Comparison of ENCODE assay signal across 13 cellular contexts in the genomic region with DNA sequence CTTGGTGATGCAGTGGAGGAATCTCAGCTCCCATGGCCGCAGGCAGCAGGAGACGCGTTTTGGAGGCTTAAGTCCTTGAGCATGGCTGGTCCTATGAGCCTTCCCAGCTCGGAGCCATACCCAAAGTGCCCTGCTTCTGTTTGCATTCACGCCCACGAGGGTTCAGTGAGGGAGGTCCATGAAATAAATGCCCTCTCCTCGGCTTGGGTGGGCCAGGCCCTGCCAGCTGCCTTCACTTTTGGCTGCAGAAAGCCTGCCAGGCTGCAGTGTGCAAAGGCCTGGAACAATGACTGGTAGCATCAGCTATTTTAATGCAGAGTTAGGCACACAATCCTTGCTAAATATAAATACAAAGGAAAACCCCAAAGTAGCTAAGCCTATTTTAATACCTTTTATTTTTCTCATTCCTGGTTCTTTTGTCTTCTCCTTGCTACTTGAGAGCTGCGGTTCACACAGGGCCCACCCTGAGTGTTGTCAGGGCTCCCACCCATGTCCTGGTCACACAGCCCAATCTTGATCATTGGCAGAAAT. TPM values are rescaled to one million over a fixed set of nuclear protein-coding genes. Genes with fewer than 3 reads are reported as not detected.
DNase-seq lines count a peak whose midpoint lies in the region; ATAC-seq and TF ChIP-seq lines count a peak whose summit lies in the region.
"Had no signal": no experiment of that assay in that cellular context is flagged by ENCODE, and none has a peak within 500 bp of the region (broad histone marks: within the 10 kb centered on the region; RNA-seq: fewer than 3 reads in every experiment).

No MANE protein-coding gene starts in this region.

- CTCF ChIA-PET in activated naive CD4-positive, alpha-beta T cell treated with anti-CD3 and anti-CD28 coated beads, Interleukin-2, amount 10 ng/mL, durations not matched to agents 7 days and 5 days (lab: Charles Lee), result interaction anchor here (0.9 to 3.4 kb wide), 4 partner anchors 9 to 85 kb away, joined by 4 to 16 read pairs (median 7); no protein-coding TSS in a partner anchor

- H3K4me1 Mint-ChIP-seq in activated naive CD4-positive, alpha-beta T cell treated with anti-CD3 and anti-CD28 coated beads, Interleukin-2, amount 10 ng/mL, durations not matched to agents 7 days and 5 days, result peaks cover 18% of the 10 kb centered on the region

- DNase-seq in activated naive CD4-positive, alpha-beta T cell treated with anti-CD3 and anti-CD28 coated beads, Interleukin-2, amount 10 ng/mL, durations not matched to agents 7 days and 5 days, result no peak
- no peak for DNase-seq in activated naive CD4-positive, alpha-beta T cell (lab: John Stamatoyannopoulos, UW)
- DNase-seq in NCI-H2029 (lab: John Stamatoyannopoulos, UW), result no peak
- DNase-seq in effector CD4-positive, alpha-beta T cell, result no peak
- DNase-seq: activated CD4-positive, alpha-beta T cell treated with anti-CD3 and anti-CD28 coated beads, Interleukin-2, amount 50 U/mL, for 4 hours; adrenal gland; endodermal cell; HCEC 1CT; small intestine had no signal

- ATAC-seq in HG03378 (IDR thresholded peaks at IDR 0.05; ENCODE audit: unreplicated experiment), result no peak

- H3K27ac Mint-ChIP-seq in activated naive CD4-positive, alpha-beta T cell treated with anti-CD3 and anti-CD28 coated beads, Interleukin-2, amount 10 ng/mL, durations not matched to agents 7 days and 5 days, result no peak overlapping the region
- H3K27ac Mint-ChIP-seq: endodermal cell had no signal

- TF ChIP-seq CTCF in VCaP (conservative IDR thresholded peaks at IDR 0.05), result no peak

- H3K4me3 Mint-ChIP-seq in activated naive CD4-positive, alpha-beta T cell treated with anti-CD3 and anti-CD28 coated beads, Interleukin-2, amount 10 ng/mL, durations not matched to agents 7 days and 5 days, result peak overlapping the region; percentile 22

- H3K9me3 Mint-ChIP-seq in activated naive CD4-positive, alpha-beta T cell treated with anti-CD3 and anti-CD28 coated beads, Interleukin-2, amount 10 ng/mL, durations not matched to agents 7 days and 5 days, result no peaks in the 10 kb centered on the region

- H3K36me3 Mint-ChIP-seq in activated naive CD4-positive, alpha-beta T cell treated with anti-CD3 and anti-CD28 coated beads, Interleukin-2, amount 10 ng/mL, durations not matched to agents 7 days and 5 days, result no peaks in the 10 kb centered on the region

- peak overlapping the region; percentile 99 for H3K27ac ChIP-seq in VCaP
- peak overlapping the region; percentile 5 for H3K27ac ChIP-seq in layer of hippocampus (ENCODE audit: low read depth, low read length)
- peak overlapping the region; percentile 87 for H3K27ac ChIP-seq in temporal lobe (ENCODE audit: low read depth, low read length)

- no peaks in the 10 kb centered on the region for H3K27me3 ChIP-seq in layer of hippocampus (ENCODE audit: control insufficient read depth, insufficient read depth, low read length)
- H3K27me3 ChIP-seq: adrenal gland had no signal

- H3K27me3 Mint-ChIP-seq in activated naive CD4-positive, alpha-beta T cell treated with anti-CD3 and anti-CD28 coated beads, Interleukin-2, amount 10 ng/mL, durations not matched to agents 7 days and 5 days, result peaks cover 44% of the 10 kb centered on the region

RNA-seq across cellular contexts. Expression of a gene that starts 49.4 kb away (rescaled TPM):
- 292 TPM for total RNA-seq in temporal lobe

Comparison
In these comparisons a context has a peak if more than half of its experiments do, and no peak if none do; other contexts are left out.
1. H3K27ac ChIP-seq: peak in every context shown above with its lines; median percentile 99 in VCaP; 87 in temporal lobe; 5 in layer of hippocampus.